ENCODE assay signal across 28 cellular contexts in the genomic region with DNA sequence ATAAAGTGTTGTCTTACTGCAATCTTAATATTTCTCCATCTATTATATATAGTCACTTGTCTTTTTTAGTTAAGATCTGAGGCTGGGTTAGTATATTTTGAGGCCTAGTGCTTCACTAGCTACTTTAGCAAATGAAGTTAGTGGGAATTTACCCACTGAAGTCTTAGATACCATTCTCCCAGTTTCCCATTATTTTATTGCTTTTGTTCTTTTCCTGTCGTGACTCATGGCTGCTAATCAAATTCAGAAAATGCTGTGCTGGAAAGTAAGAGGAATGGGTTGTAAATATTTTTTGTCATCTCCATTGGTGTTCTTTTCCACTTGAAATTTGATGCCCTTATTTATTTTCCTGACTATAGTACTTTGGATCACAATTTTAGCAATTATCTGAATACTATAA. TPM values are rescaled to one million over a fixed set of nuclear protein-coding genes. Genes with fewer than 3 reads are reported as not detected.
DNase-seq lines count a peak whose midpoint lies in the region; ATAC-seq and TF ChIP-seq lines count a peak whose summit lies in the region.
"Had no signal": no experiment of that assay in that cellular context is flagged by ENCODE, and none has a peak within 500 bp of the region (broad histone marks: within the 10 kb centered on the region; RNA-seq: fewer than 3 reads in every experiment).

No MANE protein-coding gene starts in this region.

- 38 to 59% (median 57%) methylated on average over 1 of the region's 1 CpG for WGBS in psoas muscle, 3 donors

- no peaks in the 10 kb centered on the region for H3K9me3 Mint-ChIP-seq in T-helper 2 cell treated with Interferon-gamma antibody and Interleukin-4, amounts not matched to agents 5 μg/mL and 100 μg/mL, for 36 hours

- no peak overlapping the region for H3K4me3 Mint-ChIP-seq in T-helper 2 cell treated with Interferon-gamma antibody and Interleukin-4, amounts not matched to agents 5 μg/mL and 100 μg/mL, for 36 hours

- peak in 1 of 2 donors; percentile 7 for DNase-seq in cardiac muscle cell (ENCODE audit: low read depth in 1 of 2, low spot score in 1 of 2)
- DNase-seq in Right ventricle myocardium inferior (ENCODE audit: missing footprints), result no peak
- peak in 1 of 2 experiments; percentile 44 for DNase-seq in SJSA1 (ENCODE audit: low read depth in 1 of 2, low spot score in 2 of 2)
- peak; percentile 46 for DNase-seq in fibroblast of mammary gland (ENCODE audit: low read depth)
- no peak for DNase-seq in psoas muscle
- no peak for DNase-seq in NAMALWA (ENCODE audit: low spot score)
- no peak for DNase-seq in stimulated activated CD4-positive, alpha-beta T cell treated with anti-CD3 and anti-CD28 coated beads, Interleukin-2, amount 100 ng/mL, for 24 hours
- no peak for DNase-seq in T-helper 2 cell treated with Interferon-gamma antibody and Interleukin-4, amounts not matched to agents 5 μg/mL and 100 μg/mL, for 36 hours (ENCODE audit: low spot score)
- DNase-seq: activated CD4-positive, CD25-positive, alpha-beta regulatory T cell treated with anti-CD3 and anti-CD28 coated beads, Interleukin-2, amount 50 U/mL, for 72 hours; activated CD8-positive, alpha-beta memory T cell treated with anti-CD3 and anti-CD28 coated beads for 24 hours; activated naive CD4-positive, alpha-beta T cell treated with anti-CD3 and anti-CD28 coated beads, Interleukin-2, amount 50 U/mL, for 16 hours; activated T-cell treated with anti-CD3 and anti-CD28 coated beads, Interleukin-2, amount 50 U/mL, for 48 hours; DMS 273 treated with DMSO at 0.1 percent for 48 hours; GF-D8; GOT3; Karpas-422; NCI-H446 treated with DMSO at 0.1 percent for 48 hours; NK-92 treated with Interleukin-12 subunit alpha and Interleukin-12 subunit beta, amount 100 ng/mL, for 24 hours; occipital lobe; right cardiac atrium; stimulated activated CD4-positive, alpha-beta T cell treated with anti-CD3 and anti-CD28 coated beads, Interleukin-15, amount 100 ng/mL, for 24 hours; substantia nigra had no signal

- H3K27ac ChIP-seq in cardiac muscle cell, result peak overlapping the region; percentile 24
- H3K27ac ChIP-seq in SJSA1, result peak overlapping the region; percentile 7; the same call in 1 of the 2 replicates
- no peak overlapping the region for H3K27ac ChIP-seq in psoas muscle
- H3K27ac ChIP-seq: A549, vagina had no signal

- intact Hi-C loops in Right ventricle myocardium inferior (cut with DNase I) (no loop called here), psoas muscle (cut with DNase I) (no loop called here)

- peaks cover 34% of the 10 kb centered on the region for H3K4me1 Mint-ChIP-seq in T-helper 2 cell treated with Interferon-gamma antibody and Interleukin-4, amounts not matched to agents 5 μg/mL and 100 μg/mL, for 36 hours (ENCODE audit: low read depth)

- H3K4me3 ChIP-seq in cardiac muscle cell (no peak overlapping the region), SJSA1 (no peak overlapping the region), fibroblast of mammary gland (ENCODE audit: control insufficient read depth, low read depth, low read length) (no peak overlapping the region), psoas muscle (no peak overlapping the region)
- H3K4me3 ChIP-seq: A549, lung, vagina had no signal

- ATAC-seq in Right ventricle myocardium inferior (no peak), psoas muscle (no peak)
- ATAC-seq: A549, right cardiac atrium had no signal

- H3K27me3 Mint-ChIP-seq in T-helper 2 cell treated with Interferon-gamma antibody and Interleukin-4, amounts not matched to agents 5 μg/mL and 100 μg/mL, for 36 hours (ENCODE audit: low read depth), result no peaks in the 10 kb centered on the region

- no peaks in the 10 kb centered on the region for H3K27me3 ChIP-seq in cardiac muscle cell
- H3K27me3 ChIP-seq in SJSA1 (replicated peaks), result no peaks in the 10 kb centered on the region
- no peaks in the 10 kb centered on the region for H3K27me3 ChIP-seq in psoas muscle (ENCODE audit: insufficient read depth in 3 of 3, low read length in 2 of 3)
- H3K27me3 ChIP-seq: vagina had no signal

- no peak overlapping the region for H3K27ac Mint-ChIP-seq in T-helper 2 cell treated with Interferon-gamma antibody and Interleukin-4, amounts not matched to agents 5 μg/mL and 100 μg/mL, for 36 hours

- peaks cover 71% of the 10 kb centered on the region for H3K36me3 Mint-ChIP-seq in T-helper 2 cell treated with Interferon-gamma antibody and Interleukin-4, amounts not matched to agents 5 μg/mL and 100 μg/mL, for 36 hours (ENCODE audit: low read depth)

- H3K4me1 ChIP-seq in cardiac muscle cell (ENCODE audit: low read depth) (peaks cover 11% of the 10 kb centered on the region), SJSA1 (replicated peaks) (peaks cover 22% of the 10 kb centered on the region), psoas muscle (no peaks in the 10 kb centered on the region)
- H3K4me1 ChIP-seq: vagina had no signal

- H3K9me3 ChIP-seq in cardiac muscle cell (ENCODE audit: low read depth) (no peaks in the 10 kb centered on the region), SJSA1 (replicated peaks) (no peaks in the 10 kb centered on the region), psoas muscle (no peaks in the 10 kb centered on the region)
- H3K9me3 ChIP-seq: A549, vagina had no signal

- TF ChIP-seq CTCF in cardiac muscle cell (IDR thresholded peaks at IDR 0.05; ENCODE audit: low read depth, low read length) (no peak), fibroblast of mammary gland (conservative IDR thresholded peaks at IDR 0.05; ENCODE audit: control insufficient read depth, insufficient read depth, low read depth, low read length) (no peak), psoas muscle (IDR thresholded peaks at IDR 0.05) (no peak)

- H3K36me3 ChIP-seq in cardiac muscle cell, result peaks cover 64% of the 10 kb centered on the region
- peaks cover 93% of the 10 kb centered on the region for H3K36me3 ChIP-seq in SJSA1
- H3K36me3 ChIP-seq in psoas muscle (ENCODE audit: insufficient read depth in 1 of 2, low read depth in 1 of 2), result peaks cover 14 to 90% of the 10 kb centered on the region in 2 donors

RNA-seq across cellular contexts. Expression of a gene that starts 14.2 kb away (rescaled TPM):
- total RNA-seq in cardiac muscle cell, result 48.0 and 122 TPM in 2 replicates
- polyA plus RNA-seq in cardiac muscle cell, result 80.8 and 118 TPM in 2 replicates
- total RNA-seq in Right ventricle myocardium inferior, result 16.4 TPM
- total RNA-seq in SJSA1 (2014; rRNA removed; shearing (Covaris generic)), result 55.1 and 84.3 TPM in 2 replicates
- 10 to 100 TPM; 20.9 to 44.3 (median 44.0) TPM for total RNA-seq in psoas muscle
- 10 to 100 TPM; 18.4 to 30.5 (median 23.5) TPM for polyA plus RNA-seq in psoas muscle

RNA-seq across cellular contexts. Expression of a gene that starts 54.7 kb away (rescaled TPM):
- total RNA-seq in cardiac muscle cell (not detected in 2 replicates), Right ventricle myocardium inferior (not detected), psoas muscle (not detected)
- polyA plus RNA-seq in cardiac muscle cell (not detected in 2 replicates), psoas muscle (not detected)
- not detected in 2 replicates for total RNA-seq in SJSA1 (2014; rRNA removed; shearing (Covaris generic))
- total RNA-seq: HT-29, lung, myocyte, right cardiac atrium, vagina had no signal
- polyA plus RNA-seq: A549, keratinocyte, lung, right cardiac atrium had no signal
